In genomic region chr1:82632164-82632563, GRCh38 we compare ENCODE assay signal across 20 cellular contexts.
DNase-seq lines count a peak whose midpoint lies in the region; ATAC-seq and TF ChIP-seq lines count a peak whose summit lies in the region.
"Had no signal": no experiment of that assay in that cellular context is flagged by ENCODE, and none has a peak within 500 bp of the region (broad histone marks: within the 10 kb centered on the region; RNA-seq: fewer than 3 reads in every experiment).

No MANE protein-coding gene starts in this region.

- H3K36me3 ChIP-seq in smooth muscle cell (ENCODE audit: low read depth) (no peaks in the 10 kb centered on the region), body of pancreas (replicated peaks in 1 of 2; ENCODE audit: insufficient read depth in 1 of 2, low read depth in 2 of 2) (no peaks in the 10 kb centered on the region)
- H3K36me3 ChIP-seq: adrenal gland, esophagus muscularis mucosa, prostate gland had no signal

- no peak overlapping the region for H2AFZ ChIP-seq in smooth muscle cell (ENCODE audit: low read depth)
- H2AFZ ChIP-seq: hepatocyte had no signal

- no peak for TF ChIP-seq POLR2A in body of pancreas (IDR thresholded peaks at IDR 0.05)

- no peaks in the 10 kb centered on the region for H3F3A ChIP-seq in smooth muscle cell (ENCODE audit: low read depth)

- ATAC-seq in esophagus mucosa = peak; percentile 66
- no peak for ATAC-seq in body of pancreas
- ATAC-seq: activated T-cell treated with anti-CD3 and anti-CD28 coated beads, Interleukin-2, amount 50 U/mL, for 4 hours; GM12878 had no signal

- POLR2A ChIA-PET in RWPE1 (lab: Yijun Ruan, JAX; ENCODE audit: low non-redundant PET) = no interaction called here

- CTCF ChIA-PET in RWPE1 (lab: Yijun Ruan, JAX) = no interaction called here

- no peak overlapping the region for H3K4me3 ChIP-seq in smooth muscle cell
- no peak overlapping the region for H3K4me3 ChIP-seq in body of pancreas
- H3K4me3 ChIP-seq: adrenal gland, esophagus muscularis mucosa, GM12878, hepatocyte, prostate gland had no signal

- H4K20me1 ChIP-seq in smooth muscle cell (ENCODE audit: low read depth) = no peaks in the 10 kb centered on the region

- H3K79me2 ChIP-seq in smooth muscle cell (ENCODE audit: low read depth) = no peaks in the 10 kb centered on the region
- H3K79me2 ChIP-seq: hepatocyte had no signal

- H3K27me3 ChIP-seq in smooth muscle cell (ENCODE audit: low read depth) (no peaks in the 10 kb centered on the region), body of pancreas (no peaks in the 10 kb centered on the region)
- H3K27me3 ChIP-seq: adrenal gland, hepatocyte had no signal

- 87% methylated on average over 1 of the region's 1 CpG for WGBS in smooth muscle cell (ENCODE audit: low lambda C conversion rate)
- WGBS in body of pancreas, 2 donors = 52 to 55% methylated on average over 1 of the region's 1 CpG

- H3K9me3 ChIP-seq in smooth muscle cell (replicated peaks; ENCODE audit: low read depth) (no peaks in the 10 kb centered on the region), body of pancreas (no peaks in the 10 kb centered on the region)
- H3K9me3 ChIP-seq: adrenal gland, esophagus muscularis mucosa, prostate gland had no signal

- TF ChIP-seq CTCF in RWPE1 (conservative IDR thresholded peaks at IDR 0.05; ENCODE audit: low read depth) (no peak), smooth muscle cell (IDR thresholded peaks at IDR 0.05; ENCODE audit: borderline replicate concordance, insufficient read depth, poor library complexity, severe bottlenecking) (no peak), body of pancreas (IDR thresholded peaks at IDR 0.05) (no peak)

- no peak overlapping the region for H3K9ac ChIP-seq in smooth muscle cell (ENCODE audit: low read depth)

- no peaks in the 10 kb centered on the region for H3K4me1 ChIP-seq in smooth muscle cell (ENCODE audit: low read depth)
- no peaks in the 10 kb centered on the region for H3K4me1 ChIP-seq in body of pancreas
- H3K4me1 ChIP-seq: esophagus muscularis mucosa, prostate gland had no signal

- intact Hi-C loops in body of pancreas (cut with DNase I) = no loop called here

- peak overlapping the region; percentile 2 for H3K4me2 ChIP-seq in smooth muscle cell
- H3K4me2 ChIP-seq: hepatocyte had no signal

- H3K27ac ChIP-seq in RWPE1 = no peak overlapping the region
- H3K27ac ChIP-seq in smooth muscle cell (ENCODE audit: low read depth) = peak overlapping the region; percentile 51
- no peak overlapping the region for H3K27ac ChIP-seq in body of pancreas
- H3K27ac ChIP-seq: adrenal gland, esophagus muscularis mucosa, hepatocyte, prostate gland had no signal

- peak; percentile 24 for DNase-seq in HT-29 (ENCODE audit: low spot score)
- DNase-seq in RWPE1 (ENCODE audit: low spot score) = peak; percentile 59
- DNase-seq in smooth muscle cell (lab: John Stamatoyannopoulos, UW; ENCODE audit: unreplicated experiment) = no peak
- no peak for DNase-seq in body of pancreas
- DNase-seq in activated CD8-positive, alpha-beta memory T cell treated with anti-CD3 and anti-CD28 coated beads for 24 hours = no peak
- DNase-seq in NAMALWA (ENCODE audit: low spot score) = no peak
- DNase-seq: activated CD4-positive, alpha-beta T cell treated with anti-CD3 and anti-CD28 coated beads for 4 hours; activated T-cell treated with anti-CD3 and anti-CD28 coated beads, Interleukin-2, amount 50 U/mL, for 4 hours; adrenal gland; effector CD8-positive, alpha-beta T cell; NCI-H1048; NCI-H2029; NCI-H2227 treated with DMSO at 0.1 percent for 48 hours; NCI-H748 treated with DMSO at 0.1 percent for 48 hours; stimulated activated naive CD4-positive, alpha-beta T cell treated with Interleukin-2 at 50 U/mL for 16 hours had no signal

Comparison
In these comparisons a context has a peak if more than half of its experiments do, and no peak if none do; other contexts are left out.
1. DNase-seq: peak in HT-29 (single experiment) and RWPE1 (single experiment); none in smooth muscle cell (single experiment), body of pancreas (0 of 4), activated CD8-positive, alpha-beta memory T cell treated with anti-CD3 and anti-CD28 coated beads for 24 hours (single experiment) and NAMALWA (single experiment).